10 cellular contexts compared by ENCODE assay signal in the genomic region with DNA sequence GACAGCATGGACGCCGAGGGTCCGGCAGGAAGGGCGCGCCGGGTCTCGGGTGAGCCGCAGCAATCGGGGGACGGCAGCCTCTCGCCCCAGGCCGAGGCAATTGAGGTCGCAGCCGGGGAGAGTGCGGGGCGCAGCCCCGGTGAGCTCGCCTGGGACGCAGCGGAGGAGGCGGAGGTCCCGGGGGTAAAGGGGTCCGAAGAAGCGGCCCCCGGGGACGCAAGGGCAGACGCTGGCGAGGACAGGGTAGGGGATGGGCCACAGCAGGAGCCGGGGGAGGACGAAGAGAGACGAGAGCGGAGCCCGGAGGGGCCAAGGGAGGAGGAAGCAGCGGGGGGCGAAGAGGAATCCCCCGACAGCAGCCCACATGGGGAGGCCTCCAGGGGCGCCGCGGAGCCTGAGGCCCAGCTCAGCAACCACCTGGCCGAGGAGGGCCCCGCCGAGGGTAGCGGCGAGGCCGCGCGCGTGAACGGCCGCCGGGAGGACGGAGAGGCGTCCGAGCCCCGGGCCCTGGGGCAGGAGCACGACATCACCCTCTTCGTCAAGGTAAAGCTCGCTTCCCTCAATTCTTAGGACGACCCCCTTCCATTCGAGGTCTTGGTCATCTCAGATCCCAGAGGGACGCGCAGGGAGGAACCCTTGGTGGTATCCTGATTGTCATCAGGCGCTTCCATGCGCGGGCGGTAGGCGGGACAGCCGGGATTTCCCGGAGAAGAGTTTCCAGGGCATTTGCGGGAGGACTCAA. TPM values are rescaled to one million over a fixed set of nuclear protein-coding genes. Genes with fewer than 3 reads are reported as not detected.
DNase-seq lines count a peak whose midpoint lies in the region; ATAC-seq and TF ChIP-seq lines count a peak whose summit lies in the region.
"Had no signal": no experiment of that assay in that cellular context is flagged by ENCODE, and none has a peak within 500 bp of the region (broad histone marks: within the 10 kb centered on the region; RNA-seq: fewer than 3 reads in every experiment).

No MANE protein-coding gene starts in this region.

- no peaks in the 10 kb centered on the region for H3K36me3 Mint-ChIP-seq in T-helper 2 cell treated with Interferon-gamma antibody and Interleukin-4, amounts not matched to agents 5 μg/mL and 100 μg/mL, for 36 hours (ENCODE audit: low read depth)

- no peaks in the 10 kb centered on the region for H3K9me3 Mint-ChIP-seq in T-helper 2 cell treated with Interferon-gamma antibody and Interleukin-4, amounts not matched to agents 5 μg/mL and 100 μg/mL, for 36 hours

- no peaks in the 10 kb centered on the region for H3K27me3 ChIP-seq in thoracic aorta (replicated peaks; ENCODE audit: insufficient read depth)
- no peaks in the 10 kb centered on the region for H3K27me3 ChIP-seq in SJCRH30

- peak overlapping the region; percentile 47 for H3K4me3 Mint-ChIP-seq in T-helper 2 cell treated with Interferon-gamma antibody and Interleukin-4, amounts not matched to agents 5 μg/mL and 100 μg/mL, for 36 hours

- no peak for ATAC-seq in thoracic aorta (ENCODE audit: insufficient number of reproducible peaks, low FRiP score, low read depth)
- ATAC-seq in GM19455 (IDR thresholded peaks at IDR 0.05; ENCODE audit: unreplicated experiment) = no peak

- TF ChIP-seq CTCF in astrocyte of the spinal cord (IDR thresholded peaks at IDR 0.05; ENCODE audit: low read depth, low read length) (no peak), thoracic aorta (IDR thresholded peaks at IDR 0.05) (no peak)

- no peak overlapping the region for H3K27ac ChIP-seq in thoracic aorta
- no peak overlapping the region for H3K27ac ChIP-seq in SJCRH30

- peaks cover 62% of the 10 kb centered on the region for H3K27me3 Mint-ChIP-seq in T-helper 2 cell treated with Interferon-gamma antibody and Interleukin-4, amounts not matched to agents 5 μg/mL and 100 μg/mL, for 36 hours (ENCODE audit: low read depth)

- H3K4me1 ChIP-seq in thoracic aorta (ENCODE audit: control insufficient read depth in 1 of 2, low read depth in 2 of 2) (peaks cover 15 to 16% of the 10 kb centered on the region in 2 donors), SJCRH30 (peaks cover 27% of the 10 kb centered on the region)

- in situ Hi-C loops in astrocyte of the spinal cord (cut with HindIII; ENCODE audit: low sequenced_read_pairs) = no loop called here

- H3K4me1 Mint-ChIP-seq in T-helper 2 cell treated with Interferon-gamma antibody and Interleukin-4, amounts not matched to agents 5 μg/mL and 100 μg/mL, for 36 hours (ENCODE audit: low read depth) = peaks cover 6% of the 10 kb centered on the region

- H3K27ac Mint-ChIP-seq in T-helper 2 cell treated with Interferon-gamma antibody and Interleukin-4, amounts not matched to agents 5 μg/mL and 100 μg/mL, for 36 hours = no peak overlapping the region

- H3K4me3 ChIP-seq in astrocyte of the spinal cord (ENCODE audit: low read depth, low read length) (peak overlapping the region; percentile 8), thoracic aorta (peak overlapping the region; percentile 67), SJCRH30 (no peak overlapping the region)

- no peak for DNase-seq in T-helper 2 cell treated with Interferon-gamma antibody and Interleukin-4, amounts not matched to agents 5 μg/mL and 100 μg/mL, for 36 hours (ENCODE audit: low spot score)
- DNase-seq in T-helper 2 cell (no peak), astrocyte of the spinal cord (ENCODE audit: low read depth, low spot score) (no peak), left kidney (ENCODE audit: low read depth, low spot score) (peak; percentile 62), thoracic aorta (ENCODE audit: low spot score) (no peak), NCI-H1436 (lab: John Stamatoyannopoulos, UW) (no peak), SJCRH30 (no peak)

- H3K36me3 ChIP-seq in thoracic aorta (no peaks in the 10 kb centered on the region), SJCRH30 (no peaks in the 10 kb centered on the region)

- H3K9me3 ChIP-seq in thoracic aorta (no peaks in the 10 kb centered on the region), SJCRH30 (replicated peaks) (no peaks in the 10 kb centered on the region)

RNA-seq across cellular contexts. Expression of a gene that starts 1.6 kb away (rescaled TPM):
- 1 to 10 TPM; 2.8 to 7.3 TPM for total RNA-seq in thoracic aorta
- total RNA-seq in SJCRH30 (2014; rRNA removed; shearing (Covaris generic)) = 0.03 TPM in 1 of 2 replicates, not detected in the other
- total RNA-seq: dermis microvascular lymphatic vessel endothelial cell, LHCN-M2 had no signal

RNA-seq across cellular contexts. Expression of a gene that starts 55.5 kb away (rescaled TPM):
- total RNA-seq in thoracic aorta = 10 to 100 TPM; 39.3 to 45.2 TPM
- 23.6 and 28.3 TPM in 2 replicates for total RNA-seq in SJCRH30 (2014; rRNA removed; shearing (Covaris generic))
